ENCODE assay signal across 1 cellular context in genomic region chr2:20356042-20356441, GRCh38.
TF ChIP-seq lines count a peak whose summit lies in the region.

No MANE protein-coding gene starts in this region.

TF ChIP-seq in SK-N-SH treated with all-trans-retinoic acid at 6 μM for 48 hours, 23 proteins besides CTCF, POLR2A, EP300 and RAD21 (continued from another document):
- TF ChIP-seq CSRNP3 (CRISPR knock-in tag; IDR thresholded peaks at IDR 0.05) (no peak), ZNF8 (CRISPR knock-in tag; IDR thresholded peaks at IDR 0.05) (no peak), ZNF70 (CRISPR knock-in tag; IDR thresholded peaks at IDR 0.05) (no peak), PPARA (CRISPR knock-in tag; IDR thresholded peaks at IDR 0.05; ENCODE audit: borderline replicate concordance) (no peak)
